In genomic region chr16:67026570-67026969, GRCh38 we compare ENCODE assay signal across 17 cellular contexts.
"Had no signal": no experiment of that assay in that cellular context is flagged by ENCODE, and none has a peak within 500 bp of the region (broad histone marks: within the 10 kb centered on the region; RNA-seq: fewer than 3 reads in every experiment).

No MANE protein-coding gene starts in this region.

- DNase-seq: activated CD4-positive, alpha-beta T cell treated with anti-CD3 and anti-CD28 coated beads for 48 hours; amygdala; immature natural killer cell; kidney glomerular epithelial cell; left ventricle myocardium superior; SK-N-SH; stimulated activated CD4-positive, alpha-beta T cell treated with anti-CD3 and anti-CD28 coated beads, Interleukin-12 subunit alpha, Interleukin-12 subunit beta, amount 100 ng/mL, for 4 hours; stimulated activated CD4-positive, alpha-beta T cell treated with anti-CD3 and anti-CD28 coated beads, Interleukin-1b, Interleukin-23, amount 100 ng/mL, for 48 hours; stimulated activated naive CD4-positive, alpha-beta T cell treated with Interleukin-2 at 50 U/mL for 16 hours had no signal

- H3K9me3 Mint-ChIP-seq: immature natural killer cell; T-helper 2 cell treated with Interferon-gamma antibody and Interleukin-4, amounts not matched to agents 5 μg/mL and 100 μg/mL, for 36 hours; WTC11 had no signal

- H3K27me3 ChIP-seq: cardiac muscle cell, pancreas, right lobe of liver, tibial artery, vagina had no signal

- H3K36me3 ChIP-seq: cardiac muscle cell, pancreas, right lobe of liver had no signal

- H3K4me3 ChIP-seq: cardiac muscle cell, pancreas, right lobe of liver, tibial artery, vagina had no signal

- H3K27me3 Mint-ChIP-seq: activated naive CD8-positive, alpha-beta T cell had no signal

- H3K27ac ChIP-seq: cardiac muscle cell, pancreas, right lobe of liver, tibial artery, vagina had no signal

- ATAC-seq: left ventricle myocardium superior, pancreas, right lobe of liver, WTC11 had no signal

- H3K9me3 ChIP-seq: pancreas, right lobe of liver, SK-N-SH, tibial artery, vagina had no signal

- H3K27ac Mint-ChIP-seq: WTC11 had no signal

- H3K36me3 Mint-ChIP-seq: immature natural killer cell, WTC11 had no signal
